Comparison of ENCODE assay signal across 8 cellular contexts in genomic region chr18:48222118-48222517, GRCh38.
A peak's percentile ranks its signal among the peaks of the same experiment; 100 is the strongest.
DNase-seq lines count a peak whose midpoint lies in the region; ATAC-seq and TF ChIP-seq lines count a peak whose summit lies in the region.

No MANE protein-coding gene starts in this region.

- TF ChIP-seq CTCF in psoas muscle (IDR thresholded peaks at IDR 0.05), result no peak
- no peak for TF ChIP-seq CTCF in Caco-2 (IDR thresholded peaks at IDR 0.05; ENCODE audit: insufficient read depth in 1 of 2, low read depth in 1 of 2, low read length in 1 of 2, severe bottlenecking in 1 of 2, unreplicated experiment in 1 of 2)

- H3K36me3 ChIP-seq in psoas muscle (ENCODE audit: insufficient read depth in 1 of 2, low read depth in 1 of 2) (no peaks in the 10 kb centered on the region), Caco-2 (ENCODE audit: control insufficient read depth, insufficient read depth, low read length) (no peaks in the 10 kb centered on the region)

- POLR2A ChIA-PET in Caco-2 (lab: Charles Lee), result no interaction called here

- H3K9me3 ChIP-seq in psoas muscle (no peaks in the 10 kb centered on the region), Caco-2 (no peaks in the 10 kb centered on the region)

- intact Hi-C loops in psoas muscle (cut with DNase I) (no loop called here), Caco-2 (cut with micrococcal nuclease; ENCODE audit: unreplicated experiment) (no loop called here)

- no peak overlapping the region for H3K27ac Mint-ChIP-seq in Caco-2 (ENCODE audit: unreplicated experiment)

- WGBS in psoas muscle, 3 donors, result 27 to 38% (median 29%) methylated on average over 4 of the region's 4 CpGs

- CTCF ChIA-PET in Caco-2 (lab: Charles Lee), result no interaction called here

- H3K27me3 ChIP-seq in psoas muscle (ENCODE audit: insufficient read depth in 3 of 3, low read length in 2 of 3), result no peaks in the 10 kb centered on the region
- no peaks in the 10 kb centered on the region for H3K27me3 ChIP-seq in Caco-2 (replicated peaks; ENCODE audit: control insufficient read depth, insufficient read depth, low read length)

- peak; percentile 88 for ATAC-seq in HG03025 (IDR thresholded peaks at IDR 0.05; ENCODE audit: low FRiP score, unreplicated experiment)
- peak; percentile 79 to 93 (median 90) for ATAC-seq in psoas muscle
- no peak for ATAC-seq in HG03571 (IDR thresholded peaks at IDR 0.05; ENCODE audit: unreplicated experiment)

- no peak overlapping the region for H3K4me3 Mint-ChIP-seq in Caco-2 (ENCODE audit: unreplicated experiment)

- no peaks in the 10 kb centered on the region for H3K4me1 Mint-ChIP-seq in Caco-2 (ENCODE audit: low read depth, unreplicated experiment)

- no peak overlapping the region for H3K27ac ChIP-seq in psoas muscle

- H3K27me3 Mint-ChIP-seq in Caco-2 (ENCODE audit: insufficient read depth, unreplicated experiment), result no peaks in the 10 kb centered on the region

- peaks cover 4% of the 10 kb centered on the region for H3K4me1 ChIP-seq in psoas muscle
- H3K4me1 ChIP-seq in Caco-2, result no peaks in the 10 kb centered on the region

- no TSS peak for BruUV-seq in Caco-2 (replicated peaks; lab: Mats Ljungman, UMichigan)

- H3K9me3 Mint-ChIP-seq in Caco-2 (ENCODE audit: unreplicated experiment), result no peaks in the 10 kb centered on the region

- peak; percentile 15 for DNase-seq in ELR (ENCODE audit: low read depth)
- peak; percentile 2 for DNase-seq in NCI-H2227 treated with DMSO at 0.1 percent for 48 hours (lab: John Stamatoyannopoulos, UW)
- peak; percentile 23 for DNase-seq in central memory CD4-positive, alpha-beta T cell
- peak; percentile 57 to 59 for DNase-seq in psoas muscle
- no peak for DNase-seq in germinal center (ENCODE audit: low spot score)
- DNase-seq in Caco-2, result no peak

- H3K36me3 Mint-ChIP-seq in Caco-2 (ENCODE audit: insufficient read depth, unreplicated experiment), result no peaks in the 10 kb centered on the region

- H3K4me3 ChIP-seq in psoas muscle, result no peak overlapping the region
- H3K4me3 ChIP-seq in Caco-2 (ENCODE audit: low read depth, low read length), result no peak overlapping the region

Comparison
In these comparisons a context has a peak if more than half of its experiments do, and no peak if none do; other contexts are left out.
1. DNase-seq: peak in ELR (single experiment), NCI-H2227 treated with DMSO at 0.1 percent for 48 hours (single experiment), central memory CD4-positive, alpha-beta T cell (single experiment) and psoas muscle (2 of 2); none in germinal center (single experiment) and Caco-2 (0 of 2).